Comparison of ENCODE assay signal across 12 cellular contexts in genomic region chr3:100928638-100929428, GRCh38.
DNase-seq lines count a peak whose midpoint lies in the region; ATAC-seq and TF ChIP-seq lines count a peak whose summit lies in the region.
"Had no signal": no experiment of that assay in that cellular context is flagged by ENCODE, and none has a peak within 500 bp of the region (broad histone marks: within the 10 kb centered on the region; RNA-seq: fewer than 3 reads in every experiment).

No MANE protein-coding gene starts in this region.

- H3K36me3 ChIP-seq in gastrocnemius medialis (no peaks in the 10 kb centered on the region), colonic mucosa (no peaks in the 10 kb centered on the region)
- H3K36me3 ChIP-seq: cardiac muscle cell, left lung, neutrophil had no signal

- no peak overlapping the region for H3K9ac ChIP-seq in colonic mucosa (ENCODE audit: low read depth in 2 of 2, low read length in 2 of 2)

- H3K4me1 ChIP-seq in gastrocnemius medialis (no peaks in the 10 kb centered on the region), colonic mucosa (no peaks in the 10 kb centered on the region)
- H3K4me1 ChIP-seq: left lung had no signal

- H3K27me3 ChIP-seq in gastrocnemius medialis (no peaks in the 10 kb centered on the region), colonic mucosa (no peaks in the 10 kb centered on the region)
- H3K27me3 ChIP-seq: cardiac muscle cell, left lung, neutrophil had no signal

- peak in 1 of 2 donors; percentile 7 for TF ChIP-seq POLR2A in gastrocnemius medialis (IDR thresholded peaks at IDR 0.05)

- in situ Hi-C loops in gastrocnemius medialis (cut with MboI; ENCODE audit: low sequenced_read_pairs in 4 of 4) = no loop called here

- peak overlapping the region in 2 of 4 donors; percentile 4 to 21 for H3K27ac ChIP-seq in gastrocnemius medialis
- H3K27ac ChIP-seq in colonic mucosa = no peak overlapping the region
- H3K27ac ChIP-seq: cardiac muscle cell, left lung, neutrophil had no signal

- TF ChIP-seq CTCF in gastrocnemius medialis (IDR thresholded peaks at IDR 0.05 in 4 of 5, conservative IDR thresholded peaks at IDR 0.05 in 1 of 5) (no peak), colonic mucosa (IDR thresholded peaks at IDR 0.05) (no peak)

- H3K4me3 ChIP-seq in gastrocnemius medialis (no peak overlapping the region), colonic mucosa (no peak overlapping the region)
- H3K4me3 ChIP-seq: cardiac muscle cell, left lung had no signal

- DNase-seq in EL = peak; percentile 80
- DNase-seq in amniotic epithelial cell (ENCODE audit: low read depth) = peak; percentile 69
- peak; percentile 67 for DNase-seq in fibroblast of the conjunctiva (ENCODE audit: low read depth)
- DNase-seq in gastrocnemius medialis = no peak
- no peak for DNase-seq in stimulated activated CD4-positive, alpha-beta T cell treated with anti-CD3 and anti-CD28 coated beads, Interleukin-4, amount 100 ng/mL, for 1 hour
- no peak for DNase-seq in activated CD4-positive, alpha-beta T cell treated with anti-CD3 and anti-CD28 coated beads for 48 hours
- no peak for DNase-seq in colonic mucosa
- DNase-seq: left lung, NCI-H510A treated with DMSO at 0.1 percent for 48 hours had no signal

- intact Hi-C loops in gastrocnemius medialis (cut with DNase I; ENCODE audit: low total_unique reads) (no loop called here), colonic mucosa (cut with DNase I) (no loop called here)

- no peaks in the 10 kb centered on the region for H3K9me3 ChIP-seq in gastrocnemius medialis
- no peaks in the 10 kb centered on the region for H3K9me3 ChIP-seq in colonic mucosa
- H3K9me3 ChIP-seq: left lung, neutrophil had no signal

- ATAC-seq in gastrocnemius medialis (peak; percentile 56 to 58), HG03439 (IDR thresholded peaks at IDR 0.05; ENCODE audit: unreplicated experiment) (no peak)
- ATAC-seq: left lung had no signal

Comparison
In these comparisons a context has a peak if more than half of its experiments do, and no peak if none do; other contexts are left out.
1. DNase-seq: peak in EL (single experiment), amniotic epithelial cell (single experiment) and fibroblast of the conjunctiva (single experiment); none in gastrocnemius medialis (0 of 2), stimulated activated CD4-positive, alpha-beta T cell treated with anti-CD3 and anti-CD28 coated beads, Interleukin-4, amount 100 ng/mL, for 1 hour (single experiment), activated CD4-positive, alpha-beta T cell treated with anti-CD3 and anti-CD28 coated beads for 48 hours (single experiment) and colonic mucosa (single experiment).